Comparison of ENCODE assay signal across 8 cellular contexts in genomic region chr12:103929909-103930786, GRCh38. TPM values are rescaled to one million over a fixed set of nuclear protein-coding genes. Genes with fewer than 3 reads are reported as not detected.
DNase-seq lines count a peak whose midpoint lies in the region; ATAC-seq and TF ChIP-seq lines count a peak whose summit lies in the region.

HSP90B1 (plus strand) TSS chr12:103930410; CDS start chr12:103930516, 106 bp downstream.

- H3K9ac ChIP-seq in PC-3 (ENCODE audit: low read length) = peak within 1 kb of the TSS; percentile 99

- TSS peak; percentile 41 for BruUV-seq in PC-3 (replicated peaks; lab: Mats Ljungman, UMichigan)

- peaks cover 41% of the 10 kb centered on the region for H3K36me3 ChIP-seq in PC-3 (ENCODE audit: low read depth, low read length)

- peaks cover 49% of the 10 kb centered on the region for H3K79me2 ChIP-seq in PC-3 (ENCODE audit: low read length)

- H3K4me2 ChIP-seq in PC-3 (ENCODE audit: low read length) = peak within 1 kb of the TSS; percentile 91

- peaks cover 42% of the 10 kb centered on the region for H4K20me1 ChIP-seq in PC-3 (ENCODE audit: low read length)

- ATAC-seq in GM21576 (IDR thresholded peaks at IDR 0.05; ENCODE audit: unreplicated experiment) (peak; percentile 60), PC-3 (peak; percentile 74)

- DNase-seq in DMS114 treated with DMSO at 0.1 percent for 48 hours (lab: John Stamatoyannopoulos, UW; ENCODE audit: unreplicated experiment) (peak; percentile 99), PC-3 (peak; percentile 100), activated T-cell treated with anti-CD3 and anti-CD28 coated beads for 48 hours (ENCODE audit: low read depth) (peak; percentile 99), epithelial cell of esophagus (ENCODE audit: low read depth) (peak; percentile 100)
- DNase-seq in stimulated activated CD8-positive, alpha-beta memory T cell treated with anti-CD3 and anti-CD28 coated beads, Interleukin-4, amount 100 ng/mL, for 1 hour (ENCODE audit: low read depth in 2 of 2, low spot score in 1 of 2) = peak; percentile 99

- H3K4me3 ChIP-seq in PC-3 (ENCODE audit: low read length) = peak within 1 kb of the TSS; percentile 92
- peak within 1 kb of the TSS; percentile 94 for H3K4me3 ChIP-seq in epithelial cell of esophagus (ENCODE audit: low read length)
- peak within 1 kb of the TSS; percentile 73 for H3K4me3 ChIP-seq in mononuclear cell (ENCODE audit: low read length)

- CTCF ChIA-PET in PC-3 (lab: Charles Lee) = interaction anchor here (0.6 kb wide), 1 partner anchor 46 kb away, joined by 3 read pairs; no protein-coding TSS in a partner anchor

- TF ChIP-seq CTCF in PC-3 (conservative IDR thresholded peaks at IDR 0.05; ENCODE audit: low read depth, low read length) = no peak
- no peak for TF ChIP-seq CTCF in epithelial cell of esophagus (IDR thresholded peaks at IDR 0.05; ENCODE audit: insufficient read depth, low read depth, low read length, missing control alignments)

- H3K4me1 ChIP-seq in PC-3 (ENCODE audit: insufficient read depth, low read length) = peaks cover 43% of the 10 kb centered on the region
- peaks cover 41% of the 10 kb centered on the region for H3K4me1 ChIP-seq in mononuclear cell (ENCODE audit: insufficient read depth, low read length)

- peak; percentile 46; the same call in 1 of the 2 replicates for TF ChIP-seq EP300 in Ishikawa (IDR thresholded peaks at IDR 0.05; ENCODE audit: borderline replicate concordance)

- H3F3A ChIP-seq in PC-3 (ENCODE audit: low read length, unreplicated experiment) = no peaks in the 10 kb centered on the region

- H3K27ac ChIP-seq in PC-3 (ENCODE audit: low read length) = peak within 1 kb of the TSS; percentile 78

- POLR2A ChIA-PET in PC-3 (lab: Charles Lee; ENCODE audit: unreplicated experiment) = interaction anchor here (0.5 to 1.3 kb wide), 10 partner anchors 27 to 208 kb away, joined by 3 to 16 read pairs (median 4); partner anchors contain the start of genes NFYB, NT5DC3 and TDG

- H2AFZ ChIP-seq in PC-3 (ENCODE audit: low read length) = peak within 1 kb of the TSS; percentile 99

- H3K27me3 ChIP-seq in PC-3 (ENCODE audit: low read length) (no peaks in the 10 kb centered on the region), mononuclear cell (ENCODE audit: insufficient read depth, low read length) (no peaks in the 10 kb centered on the region)

- intact Hi-C loops in PC-3 (cut with micrococcal nuclease) = loop anchor here (1.0 kb wide), 3 partner anchors 27 to 89 kb away; partner anchors contain the start of gene NT5DC3

- no peaks in the 10 kb centered on the region for H3K9me2 ChIP-seq in PC-3 (replicated peaks; ENCODE audit: low read length)

- H3K9me3 ChIP-seq in PC-3 (ENCODE audit: low read length) (no peaks in the 10 kb centered on the region), mononuclear cell (ENCODE audit: low read depth, low read length) (no peaks in the 10 kb centered on the region)

- no peak for TF ChIP-seq RAD21 in Ishikawa (IDR thresholded peaks at IDR 0.05; ENCODE audit: low read depth)

TF ChIP-seq in Ishikawa, 13 proteins besides CTCF, POLR2A, EP300 and RAD21:
- TF ChIP-seq TCF12 (IDR thresholded peaks at IDR 0.05; ENCODE audit: low read depth) = peak; percentile 71
- no peak for TF ChIP-seq REST (IDR thresholded peaks at IDR 0.05; ENCODE audit: low read depth)
- peak; percentile 95 for TF ChIP-seq MAX (IDR thresholded peaks at IDR 0.05)
- TF ChIP-seq ZBTB7A (IDR thresholded peaks at IDR 0.05; ENCODE audit: low read depth) = peak; percentile 82
- TF ChIP-seq USF1 (IDR thresholded peaks at IDR 0.05) = peak; percentile 60; the same call in 1 of the 2 replicates
- TF ChIP-seq YY1 (IDR thresholded peaks at IDR 0.05; ENCODE audit: low read depth) = peak; percentile 61; the same call in 1 of the 2 replicates
- TF ChIP-seq TEAD4 (IDR thresholded peaks at IDR 0.05) = no peak
- peak; percentile 98 for TF ChIP-seq FOXM1 (IDR thresholded peaks at IDR 0.05; ENCODE audit: borderline replicate concordance, low read depth)
- TF ChIP-seq CEBPB (IDR thresholded peaks at IDR 0.05) = no peak
- TF ChIP-seq TAF1 (IDR thresholded peaks at IDR 0.05; ENCODE audit: low read depth) = peak; percentile 83
- TF ChIP-seq EGR1 (IDR thresholded peaks at IDR 0.05) = peak; percentile 65; the same call in 1 of the 2 replicates
- no peak for TF ChIP-seq NFIC (IDR thresholded peaks at IDR 0.05)
- TF ChIP-seq CREB1 (IDR thresholded peaks at IDR 0.05; ENCODE audit: low read depth) = peak; percentile 71

RNA-seq across cellular contexts. Expression of gene HSP90B1, which starts in this region (rescaled TPM):
- total RNA-seq in PC-3 (2014; rRNA removed) = 476 and 593 TPM in 2 replicates
- 412 TPM for total RNA-seq in mononuclear cell

Comparison
In these comparisons a context has a peak if more than half of its experiments do, and no peak if none do; other contexts are left out.
1. Peak in every context shown above with its lines: DNase-seq, ATAC-seq, H3K4me3 ChIP-seq and H3K27ac ChIP-seq.